Comparison of ENCODE assay signal across 14 cellular contexts in genomic region chr1:45375104-45376090, GRCh38.
DNase-seq lines count a peak whose midpoint lies in the region; ATAC-seq and TF ChIP-seq lines count a peak whose summit lies in the region.
"Had no signal": no experiment of that assay in that cellular context is flagged by ENCODE, and none has a peak within 500 bp of the region (broad histone marks: within the 10 kb centered on the region; RNA-seq: fewer than 3 reads in every experiment).

No MANE protein-coding gene starts in this region.

- ATAC-seq in HG03439 (IDR thresholded peaks at IDR 0.05; ENCODE audit: unreplicated experiment), result no peak
- ATAC-seq: activated CD4-positive, CD25-positive, alpha-beta regulatory T cell treated with anti-CD3 and anti-CD28 coated beads, Interleukin-2, amount 50 U/mL, for 24 hours; activated naive CD4-positive, alpha-beta T cell treated with anti-CD3 and anti-CD28 coated beads, Interleukin-2, amount 50 U/mL, for 72 hours; HCT116; left lung had no signal

- DNase-seq in AG08395 (ENCODE audit: low spot score), result peak; percentile 5
- peak; percentile 15 for DNase-seq in GM10248 (ENCODE audit: extremely low spot score)
- peak; percentile 73 for DNase-seq in fibroblast of peridontal ligament (ENCODE audit: extremely low read depth)
- DNase-seq in NOMO-1 treated with dmso at 0.1 percent for 144 hours (lab: John Stamatoyannopoulos, UW; ENCODE audit: unreplicated experiment), result no peak
- no peak for DNase-seq in NCI-H2029 (lab: John Stamatoyannopoulos, UW)
- DNase-seq in SW 1271 (lab: John Stamatoyannopoulos, UW), result no peak
- DNase-seq: hippocampal formation, left lung had no signal

- no peaks in the 10 kb centered on the region for H3K79me2 ChIP-seq in OCI-LY1 (ENCODE audit: insufficient read depth, low read length)

- H3K9ac ChIP-seq in OCI-LY1 (ENCODE audit: low read length), result no peak overlapping the region

- H4K20me1 ChIP-seq in OCI-LY1 (ENCODE audit: insufficient read depth, low read length), result no peaks in the 10 kb centered on the region

- POLR2A ChIA-PET in GM10248 (lab: Yijun Ruan, JAX), result no interaction called here

- no peaks in the 10 kb centered on the region for H3K9me3 ChIP-seq in OCI-LY1 (ENCODE audit: low read length)
- H3K9me3 ChIP-seq: left lung had no signal

- no peak overlapping the region for H3K4me3 ChIP-seq in OCI-LY1 (ENCODE audit: low read depth, low read length, poor library complexity, severe bottlenecking)
- H3K4me3 ChIP-seq: cardiac muscle cell, left lung had no signal

- H3K4me2 ChIP-seq in OCI-LY1 (ENCODE audit: low read length), result no peak overlapping the region

- no peaks in the 10 kb centered on the region for H3K36me3 ChIP-seq in OCI-LY1 (ENCODE audit: insufficient read depth, low read length)
- H3K36me3 ChIP-seq: cardiac muscle cell, left lung had no signal

- no peak overlapping the region for H3K27ac ChIP-seq in OCI-LY1 (ENCODE audit: low read depth, low read length, poor library complexity, severe bottlenecking)
- H3K27ac ChIP-seq: cardiac muscle cell, left lung had no signal

- peaks cover 7% of the 10 kb centered on the region; the same call in 1 of the 2 replicates for H3F3A ChIP-seq in OCI-LY1 (ENCODE audit: insufficient read depth, low read length)

- H3K9me2 ChIP-seq in OCI-LY1 (ENCODE audit: low read depth, low read length), result no peaks in the 10 kb centered on the region

- no peak for TF ChIP-seq CTCF in GM10248 (IDR thresholded peaks at IDR 0.05; ENCODE audit: control extremely low read depth, extremely low read depth, low read depth, missing control alignments)
- TF ChIP-seq CTCF in OCI-LY1 (IDR thresholded peaks at IDR 0.05; ENCODE audit: low read length), result peak; percentile 19

- H3K27me3 ChIP-seq in OCI-LY1 (ENCODE audit: insufficient read depth, low read length), result no peaks in the 10 kb centered on the region
- H3K27me3 ChIP-seq: cardiac muscle cell, left lung had no signal

- peaks cover 7% of the 10 kb centered on the region for H3K4me1 ChIP-seq in OCI-LY1 (ENCODE audit: insufficient read depth, low read length, severe bottlenecking)

- H2AFZ ChIP-seq in OCI-LY1 (ENCODE audit: low read length), result no peak overlapping the region

- CTCF ChIA-PET in GM10248 (lab: Yijun Ruan, JAX), result interaction anchor here (1.0 to 2.1 kb wide), 2 partner anchors 10 to 115 kb away, joined by 3 to 6 read pairs; partner anchors contain the start of gene TESK2

Comparison
In these comparisons a context has a peak if more than half of its experiments do, and no peak if none do; other contexts are left out.
1. DNase-seq: peak in AG08395 (single experiment), GM10248 (single experiment) and fibroblast of peridontal ligament (single experiment); none in NOMO-1 treated with dmso at 0.1 percent for 144 hours (single experiment), NCI-H2029 (single experiment) and SW 1271 (0 of 2).